23 cellular contexts compared by ENCODE assay signal in genomic region chr2:12742891-12743290, GRCh38. TPM values are rescaled to one million over a fixed set of nuclear protein-coding genes. Genes with fewer than 3 reads are reported as not detected.
DNase-seq lines count a peak whose midpoint lies in the region; TF ChIP-seq lines count a peak whose summit lies in the region.
"Had no signal": no experiment of that assay in that cellular context is flagged by ENCODE, and none has a peak within 500 bp of the region (broad histone marks: within the 10 kb centered on the region; RNA-seq: fewer than 3 reads in every experiment).

No MANE protein-coding gene starts in this region.

- H3K4me1 Mint-ChIP-seq in endodermal cell, result no peaks in the 10 kb centered on the region
- peaks cover 15% of the 10 kb centered on the region for H3K4me1 Mint-ChIP-seq in activated CD4-positive, alpha-beta T cell treated with anti-CD3 and anti-CD28 coated beads, Interleukin-2, amount 10 ng/mL, durations not matched to agents 7 days and 5 days

- DNase-seq in amniotic epithelial cell (ENCODE audit: low read depth) (peak; percentile 81), fibroblast of lung (ENCODE audit: low read depth in 2 of 2) (peak; percentile 15 to 52), mesenchymal stem cell (peak; percentile 94), transverse colon (no peak), endodermal cell (no peak), putamen (ENCODE audit: low spot score) (no peak)
- DNase-seq in activated CD4-positive, alpha-beta T cell treated with anti-CD3 and anti-CD28 coated beads, Interleukin-2, amount 10 ng/mL, durations not matched to agents 7 days and 5 days, result no peak
- DNase-seq: CD8-positive, alpha-beta memory T cell; DND-41; Karpas-422; NCI-H1092; NCI-H1417 treated with DMSO at 0.1 percent for 48 hours; NCI-H187; NCI-H2081 treated with DMSO at 0.1 percent for 48 hours; NCI-H2171; NCI-H226; NCI-H510A; NCI-H69; SHP77 had no signal

- TF ChIP-seq POLR2A in transverse colon (IDR thresholded peaks at IDR 0.05), result no peak

- no peak overlapping the region for H2BK15ac ChIP-seq in mesenchymal stem cell (ENCODE audit: low read depth, poor library complexity, severe bottlenecking)

- H3K36me3 ChIP-seq in fibroblast of lung (ENCODE audit: control insufficient read depth, insufficient read depth, low read length) (peaks cover 18% of the 10 kb centered on the region), mesenchymal stem cell (ENCODE audit: control insufficient read depth in 1 of 2, insufficient read depth in 2 of 2, low read depth in 1 of 2, low read length in 2 of 2) (peaks cover 8 to 59% of the 10 kb centered on the region in 2 experiments), transverse colon (no peaks in the 10 kb centered on the region), endodermal cell (ENCODE audit: control insufficient read depth, insufficient read depth, low read length) (no peaks in the 10 kb centered on the region)

- intact Hi-C loops in transverse colon (cut with DNase I; ENCODE audit: low total_unique reads), result no loop called here

- H4K20me1 ChIP-seq in fibroblast of lung (ENCODE audit: control insufficient read depth, extremely low read depth, insufficient read depth, low read length), result no peaks in the 10 kb centered on the region

- TF ChIP-seq CTCF in fibroblast of lung (conservative IDR thresholded peaks at IDR 0.05 in 1 of 2, IDR thresholded peaks at IDR 0.05 in 1 of 2; ENCODE audit: low read depth in 1 of 2, low read length in 2 of 2), result no peak
- no peak for TF ChIP-seq CTCF in transverse colon (IDR thresholded peaks at IDR 0.05)
- TF ChIP-seq CTCF in endodermal cell (conservative IDR thresholded peaks at IDR 0.05), result no peak

- peak overlapping the region in 1 of 2 experiments; percentile 3 for H3K18ac ChIP-seq in mesenchymal stem cell (ENCODE audit: low read depth in 1 of 2, low read length in 2 of 2)

- H3K27me3 ChIP-seq in fibroblast of lung (ENCODE audit: control insufficient read depth, insufficient read depth, low read length) (no peaks in the 10 kb centered on the region), mesenchymal stem cell (ENCODE audit: control insufficient read depth in 1 of 2, insufficient read depth in 1 of 2, low read length in 2 of 2) (no peaks in the 10 kb centered on the region), transverse colon (no peaks in the 10 kb centered on the region), endodermal cell (ENCODE audit: control insufficient read depth, insufficient read depth, low read length, poor library complexity, severe bottlenecking) (no peaks in the 10 kb centered on the region)

- no peaks in the 10 kb centered on the region for H3K9me3 ChIP-seq in fibroblast of lung (ENCODE audit: control insufficient read depth, insufficient read depth, low read depth, low read length)
- peaks cover 5% of the 10 kb centered on the region for H3K9me3 ChIP-seq in mesenchymal stem cell (ENCODE audit: control insufficient read depth, low read length)
- no peaks in the 10 kb centered on the region for H3K9me3 ChIP-seq in transverse colon
- no peaks in the 10 kb centered on the region for H3K9me3 ChIP-seq in endodermal cell (ENCODE audit: control insufficient read depth, low read length)
- H3K9me3 ChIP-seq: A549 had no signal

- H3K4me1 ChIP-seq in fibroblast of lung (ENCODE audit: control insufficient read depth, extremely low read depth, insufficient read depth, low read length), result no peaks in the 10 kb centered on the region
- H3K4me1 ChIP-seq in mesenchymal stem cell (ENCODE audit: control insufficient read depth, insufficient read depth, low read depth, low read length), result peaks cover 2% of the 10 kb centered on the region
- peaks cover 0 to 10% (median 2%) of the 10 kb centered on the region in 4 donors for H3K4me1 ChIP-seq in transverse colon
- H3K4me1 ChIP-seq in endodermal cell (ENCODE audit: control insufficient read depth, insufficient read depth, low read length), result no peaks in the 10 kb centered on the region
- H3K4me1 ChIP-seq: A549 had no signal

- no peak overlapping the region for H3K14ac ChIP-seq in mesenchymal stem cell (ENCODE audit: low read length in 2 of 2)

- CTCF ChIA-PET in activated CD4-positive, alpha-beta T cell treated with anti-CD3 and anti-CD28 coated beads, Interleukin-2, amount 10 ng/mL, durations not matched to agents 7 days and 5 days (lab: Charles Lee), result no interaction called here

- H3K4me2 ChIP-seq in fibroblast of lung (ENCODE audit: extremely low read depth, insufficient read depth, low read length) (no peak overlapping the region), mesenchymal stem cell (ENCODE audit: low read length, poor library complexity, severe bottlenecking) (no peak overlapping the region)
- H3K4me2 ChIP-seq: A549 had no signal

- POLR2A ChIA-PET in activated CD4-positive, alpha-beta T cell treated with anti-CD3 and anti-CD28 coated beads, Interleukin-2, amount 10 ng/mL, durations not matched to agents 7 days and 5 days (lab: Charles Lee), result no interaction called here

- no peak overlapping the region for H3K4ac ChIP-seq in mesenchymal stem cell (ENCODE audit: low read depth in 1 of 2, low read length in 2 of 2)

- H2AFZ ChIP-seq in fibroblast of lung (ENCODE audit: low read length) (no peak overlapping the region), mesenchymal stem cell (ENCODE audit: low read depth, low read length) (no peak overlapping the region)

- H3K4me3 Mint-ChIP-seq in endodermal cell, result no peak overlapping the region
- no peak overlapping the region for H3K4me3 Mint-ChIP-seq in activated CD4-positive, alpha-beta T cell treated with anti-CD3 and anti-CD28 coated beads, Interleukin-2, amount 10 ng/mL, durations not matched to agents 7 days and 5 days
- H3K4me3 Mint-ChIP-seq: B cell; CD8-positive, alpha-beta memory T cell had no signal

- H3K9ac ChIP-seq in fibroblast of lung (ENCODE audit: insufficient read depth, low read length) (no peak overlapping the region), mesenchymal stem cell (ENCODE audit: low read length) (no peak overlapping the region), endodermal cell (ENCODE audit: extremely low read depth, low read length, poor library complexity, severe bottlenecking) (no peak overlapping the region)

- H3K27me3 Mint-ChIP-seq in endodermal cell (ENCODE audit: insufficient read depth), result no peaks in the 10 kb centered on the region
- H3K27me3 Mint-ChIP-seq in activated CD4-positive, alpha-beta T cell treated with anti-CD3 and anti-CD28 coated beads, Interleukin-2, amount 10 ng/mL, durations not matched to agents 7 days and 5 days, result peaks cover 2% of the 10 kb centered on the region
- H3K27me3 Mint-ChIP-seq: B cell had no signal

- peaks cover 11% of the 10 kb centered on the region for H3K79me2 ChIP-seq in fibroblast of lung (ENCODE audit: control insufficient read depth, insufficient read depth, low read length)

- no peak overlapping the region for H3K4me3 ChIP-seq in fibroblast of lung (replicated peaks in 1 of 4; ENCODE audit: control extremely low read depth in 1 of 4, insufficient read depth in 1 of 4, low read depth in 3 of 4, low read length in 4 of 4)
- H3K4me3 ChIP-seq in mesenchymal stem cell (ENCODE audit: insufficient read depth in 1 of 2, low read depth in 1 of 2, low read length in 2 of 2), result no peak overlapping the region
- H3K4me3 ChIP-seq in transverse colon, result no peak overlapping the region
- no peak overlapping the region for H3K4me3 ChIP-seq in endodermal cell (ENCODE audit: low read length)
- H3K4me3 ChIP-seq: A549 had no signal

- no peak overlapping the region for H3K27ac ChIP-seq in fibroblast of lung (ENCODE audit: insufficient read depth, low read length)
- no peak overlapping the region for H3K27ac ChIP-seq in mesenchymal stem cell (ENCODE audit: low read length, poor library complexity, severe bottlenecking)
- peak overlapping the region in 3 of 4 donors; percentile 29 to 75 (median 32) for H3K27ac ChIP-seq in transverse colon
- no peak overlapping the region for H3K27ac ChIP-seq in endodermal cell (ENCODE audit: low read depth, low read length)
- H3K27ac ChIP-seq: A549, C4-2B, RWPE1 had no signal

- H3K9me3 Mint-ChIP-seq in endodermal cell, result no peaks in the 10 kb centered on the region
- no peaks in the 10 kb centered on the region for H3K9me3 Mint-ChIP-seq in activated CD4-positive, alpha-beta T cell treated with anti-CD3 and anti-CD28 coated beads, Interleukin-2, amount 10 ng/mL, durations not matched to agents 7 days and 5 days
- H3K9me3 Mint-ChIP-seq: CD8-positive, alpha-beta memory T cell had no signal

- 67% methylated on average over 3 of the region's 3 CpGs for WGBS in mesenchymal stem cell
- 94% methylated on average over 3 of the region's 3 CpGs; no CpG with 5 or more reads in 1 of the 2 donors for whole genome bisulfite sequencing in transverse colon (ENCODE audit: low coverage in 1 of 2), 2 donors
- 88 to 91% methylated on average over 3 of the region's 3 CpGs for WGBS in endodermal cell (ENCODE audit: insufficient coverage in 1 of 2, insufficient read length in 1 of 2), 2 experiments

- H3K27ac Mint-ChIP-seq in endodermal cell, result no peak overlapping the region
- no peak overlapping the region for H3K27ac Mint-ChIP-seq in activated CD4-positive, alpha-beta T cell treated with anti-CD3 and anti-CD28 coated beads, Interleukin-2, amount 10 ng/mL, durations not matched to agents 7 days and 5 days
- H3K27ac Mint-ChIP-seq: B cell had no signal

- TF ChIP-seq EP300 in transverse colon (IDR thresholded peaks at IDR 0.05; ENCODE audit: low read depth), result no peak

- no peak overlapping the region for H3K23ac ChIP-seq in mesenchymal stem cell (ENCODE audit: low read length in 2 of 2)

- H4K91ac ChIP-seq in mesenchymal stem cell (ENCODE audit: low read length), result no peak overlapping the region

- no peak overlapping the region for H2BK12ac ChIP-seq in mesenchymal stem cell (ENCODE audit: low read length in 2 of 2)

- in situ Hi-C loops in transverse colon (cut with MboI; ENCODE audit: low pct_ligation_motif_present in 1 of 4, low pct_unique_long_range_greater_than_20kb in 1 of 4, low sequenced_read_pairs in 3 of 4), result no loop called here

- no peak overlapping the region for H2AK5ac ChIP-seq in mesenchymal stem cell (ENCODE audit: low read length, severe bottlenecking)

- no peak overlapping the region for H2BK120ac ChIP-seq in mesenchymal stem cell (ENCODE audit: low read depth, low read length)

- H2BK5ac ChIP-seq in mesenchymal stem cell (ENCODE audit: low read depth, low read length, poor library complexity, severe bottlenecking), result no peak overlapping the region

- peaks cover 37% of the 10 kb centered on the region for H3K36me3 Mint-ChIP-seq in endodermal cell (ENCODE audit: low read depth)
- peaks cover 50% of the 10 kb centered on the region for H3K36me3 Mint-ChIP-seq in activated CD4-positive, alpha-beta T cell treated with anti-CD3 and anti-CD28 coated beads, Interleukin-2, amount 10 ng/mL, durations not matched to agents 7 days and 5 days (ENCODE audit: low read depth)

- peaks cover 5% of the 10 kb centered on the region for H3K79me1 ChIP-seq in mesenchymal stem cell (replicated peaks; ENCODE audit: low read length, poor library complexity, severe bottlenecking)

- H4K8ac ChIP-seq in mesenchymal stem cell (ENCODE audit: low read length), result peak overlapping the region; percentile 19

RNA-seq across cellular contexts. Expression of gene TRIB2, which starts 26.2 kb away (rescaled TPM):
- total RNA-seq in fibroblast of lung (31.0 and 38.5 TPM in 2 replicates), transverse colon (100 to 1,000 TPM in 1 of 4 donors, 10 to 100 TPM in 3; 14.2 to 109 (median 36.1) TPM), endodermal cell (10 to 100 TPM; 23.8 to 29.8 TPM)
- 23.4 and 26.1 TPM in 2 replicates for polyA plus RNA-seq in fibroblast of lung
- polyA plus RNA-seq in fibroblast of lung (2012), result 21.0 and 29.7 TPM in 2 replicates
- 22.2 and 35.6 TPM in 2 replicates for polyA minus RNA-seq in fibroblast of lung (ENCODE audit: low replicate concordance)
- 70.1 TPM for polyA plus RNA-seq in mesenchymal stem cell (2013, experiment 1 of 2)
- polyA plus RNA-seq in mesenchymal stem cell (2013, experiment 2 of 2), result 68.9 TPM
- polyA plus RNA-seq in endodermal cell (2013, experiment 1 of 2), result 91.6 TPM
- polyA plus RNA-seq in endodermal cell (2013, experiment 2 of 2), result 87.1 TPM
- total RNA-seq in activated CD4-positive, alpha-beta T cell treated with anti-CD3 and anti-CD28 coated beads, Interleukin-2, amount 10 ng/mL, durations not matched to agents 7 days and 5 days, result 10 to 100 TPM; 85.4 to 96.5 TPM

Comparison
In these comparisons a context has a peak if more than half of its experiments do, and no peak if none do; other contexts are left out.
1. DNase-seq: peak in amniotic epithelial cell (single experiment), fibroblast of lung (2 of 2) and mesenchymal stem cell (single experiment); none in transverse colon (single experiment), endodermal cell (single experiment), activated CD4-positive, alpha-beta T cell treated with anti-CD3 and anti-CD28 coated beads, Interleukin-2, amount 10 ng/mL, durations not matched to agents 7 days and 5 days (single experiment) and putamen (single experiment).
2. H3K27ac ChIP-seq: peak in transverse colon (3 of 4); none in fibroblast of lung (single experiment), mesenchymal stem cell (single experiment) and endodermal cell (single experiment).